14 cellular contexts compared by ENCODE assay signal in genomic region chr1:224064150-224064549, GRCh38. TPM values are rescaled to one million over a fixed set of nuclear protein-coding genes. Genes with fewer than 3 reads are reported as not detected.
DNase-seq lines count a peak whose midpoint lies in the region; ATAC-seq and TF ChIP-seq lines count a peak whose summit lies in the region.
"Had no signal": no experiment of that assay in that cellular context is flagged by ENCODE, and none has a peak within 500 bp of the region (broad histone marks: within the 10 kb centered on the region; RNA-seq: fewer than 3 reads in every experiment).

No MANE protein-coding gene starts in this region.

- peaks cover 54% of the 10 kb centered on the region for H3K4me1 Mint-ChIP-seq in Calu3 (ENCODE audit: low read depth, unreplicated experiment)

- H3K36me3 Mint-ChIP-seq in Calu3 (ENCODE audit: insufficient read depth, unreplicated experiment), result peaks cover 15% of the 10 kb centered on the region
- H3K36me3 Mint-ChIP-seq: CD8-positive, alpha-beta memory T cell had no signal

- CTCF ChIA-PET in Calu3 (lab: Charles Lee), result interaction anchor here (0.6 to 1.5 kb wide), 4 partner anchors 12 to 191 kb away, joined by 3 to 9 read pairs (median 7); no protein-coding TSS in a partner anchor

- intact Hi-C loops in Calu3 (cut with micrococcal nuclease; ENCODE audit: unreplicated experiment), result no loop called here

- no TSS peak for BruUV-seq in Calu3 (replicated peaks; lab: Mats Ljungman, UMichigan)

- ATAC-seq in GM21447 (IDR thresholded peaks at IDR 0.05; ENCODE audit: unreplicated experiment) (no peak), HG02798 (IDR thresholded peaks at IDR 0.05; ENCODE audit: poor library complexity, unreplicated experiment) (no peak)

- no peaks in the 10 kb centered on the region for H3K9me3 Mint-ChIP-seq in Calu3 (ENCODE audit: low read depth, unreplicated experiment)
- H3K9me3 Mint-ChIP-seq: CD8-positive, alpha-beta memory T cell had no signal

- H3K27ac Mint-ChIP-seq in Calu3 (ENCODE audit: unreplicated experiment), result peak overlapping the region; percentile 80

- DNase-seq in Calu3, result no peak
- DNase-seq in DMS53 treated with DMSO at 0.1 percent for 48 hours (lab: John Stamatoyannopoulos, UW; ENCODE audit: unreplicated experiment), result peak; percentile 25
- peak; percentile 78 for DNase-seq in NCI-H69 (lab: John Stamatoyannopoulos, UW)
- peak; percentile 36 for DNase-seq in left kidney (ENCODE audit: low read depth, low spot score)
- no peak for DNase-seq in hypothalamus (lab: John Stamatoyannopoulos, UW)
- DNase-seq: CD8-positive, alpha-beta memory T cell; H7; IMR-90; Kasumi-1; NCI-H1417 treated with DMSO at 0.1 percent for 48 hours; NCI-H524; T-helper 1 cell had no signal

- no peak for TF ChIP-seq CTCF in Calu3 (IDR thresholded peaks at IDR 0.05; ENCODE audit: unreplicated experiment)

- H3K27me3 Mint-ChIP-seq in Calu3 (ENCODE audit: unreplicated experiment), result no peaks in the 10 kb centered on the region

- H3K4me3 Mint-ChIP-seq in Calu3 (ENCODE audit: low read depth, unreplicated experiment), result no peak overlapping the region
- H3K4me3 Mint-ChIP-seq: CD8-positive, alpha-beta memory T cell had no signal

RNA-seq across cellular contexts. Expression of gene FBXO28, which starts 49.8 kb away (rescaled TPM):
- 100 and 101 TPM in 2 replicates for total RNA-seq in Calu3 (2022)

Comparison
In these comparisons a context has a peak if more than half of its experiments do, and no peak if none do; other contexts are left out.
1. DNase-seq: peak in DMS53 treated with DMSO at 0.1 percent for 48 hours (single experiment), NCI-H69 (single experiment) and left kidney (single experiment); none in Calu3 (single experiment) and hypothalamus (0 of 51).